Comparison of ENCODE assay signal across 1 cellular context in the genomic region with DNA sequence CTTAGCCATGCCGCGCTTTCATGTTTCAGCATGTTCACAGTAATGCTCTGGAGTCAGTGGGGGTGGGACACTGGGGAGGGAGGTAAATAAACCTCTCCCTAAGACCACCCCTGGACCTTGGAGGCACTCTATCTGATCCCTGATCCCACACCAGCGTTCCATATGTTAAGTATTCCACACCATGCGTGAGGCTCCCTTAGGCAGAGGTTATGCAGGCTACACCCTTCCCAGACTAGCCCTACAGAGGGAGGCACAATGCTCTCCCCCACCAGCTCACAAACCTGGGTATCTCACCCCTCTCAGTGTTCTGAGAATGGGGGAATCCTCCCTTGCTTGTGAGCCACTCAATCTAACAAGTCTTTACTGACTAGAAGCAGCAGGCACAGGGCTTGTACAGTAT.
TF ChIP-seq lines count a peak whose summit lies in the region.

No MANE protein-coding gene starts in this region.

TF ChIP-seq in WTC11, 78 proteins besides CTCF, POLR2A, EP300 and RAD21 (continued from another document):
- TF ChIP-seq, protein P1, sequence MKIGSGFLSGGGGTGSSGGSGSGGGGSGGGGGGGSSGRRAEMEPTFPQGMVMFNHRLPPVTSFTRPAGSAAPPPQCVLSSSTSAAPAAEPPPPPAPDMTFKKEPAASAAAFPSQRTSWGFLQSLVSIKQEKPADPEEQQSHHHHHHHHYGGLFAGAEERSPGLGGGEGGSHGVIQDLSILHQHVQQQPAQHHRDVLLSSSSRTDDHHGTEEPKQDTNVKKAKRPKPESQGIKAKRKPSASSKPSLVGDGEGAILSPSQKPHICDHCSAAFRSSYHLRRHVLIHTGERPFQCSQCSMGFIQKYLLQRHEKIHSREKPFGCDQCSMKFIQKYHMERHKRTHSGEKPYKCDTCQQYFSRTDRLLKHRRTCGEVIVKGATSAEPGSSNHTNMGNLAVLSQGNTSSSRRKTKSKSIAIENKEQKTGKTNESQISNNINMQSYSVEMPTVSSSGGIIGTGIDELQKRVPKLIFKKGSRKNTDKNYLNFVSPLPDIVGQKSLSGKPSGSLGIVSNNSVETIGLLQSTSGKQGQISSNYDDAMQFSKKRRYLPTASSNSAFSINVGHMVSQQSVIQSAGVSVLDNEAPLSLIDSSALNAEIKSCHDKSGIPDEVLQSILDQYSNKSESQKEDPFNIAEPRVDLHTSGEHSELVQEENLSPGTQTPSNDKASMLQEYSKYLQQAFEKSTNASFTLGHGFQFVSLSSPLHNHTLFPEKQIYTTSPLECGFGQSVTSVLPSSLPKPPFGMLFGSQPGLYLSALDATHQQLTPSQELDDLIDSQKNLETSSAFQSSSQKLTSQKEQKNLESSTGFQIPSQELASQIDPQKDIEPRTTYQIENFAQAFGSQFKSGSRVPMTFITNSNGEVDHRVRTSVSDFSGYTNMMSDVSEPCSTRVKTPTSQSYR (CRISPR knock-in tag; IDR thresholded peaks at IDR 0.05), result no peak
TF ChIP-seq in WTC11: peak in this region for 0.
